ENCODE assay signal across 1 cellular context in the genomic region with DNA sequence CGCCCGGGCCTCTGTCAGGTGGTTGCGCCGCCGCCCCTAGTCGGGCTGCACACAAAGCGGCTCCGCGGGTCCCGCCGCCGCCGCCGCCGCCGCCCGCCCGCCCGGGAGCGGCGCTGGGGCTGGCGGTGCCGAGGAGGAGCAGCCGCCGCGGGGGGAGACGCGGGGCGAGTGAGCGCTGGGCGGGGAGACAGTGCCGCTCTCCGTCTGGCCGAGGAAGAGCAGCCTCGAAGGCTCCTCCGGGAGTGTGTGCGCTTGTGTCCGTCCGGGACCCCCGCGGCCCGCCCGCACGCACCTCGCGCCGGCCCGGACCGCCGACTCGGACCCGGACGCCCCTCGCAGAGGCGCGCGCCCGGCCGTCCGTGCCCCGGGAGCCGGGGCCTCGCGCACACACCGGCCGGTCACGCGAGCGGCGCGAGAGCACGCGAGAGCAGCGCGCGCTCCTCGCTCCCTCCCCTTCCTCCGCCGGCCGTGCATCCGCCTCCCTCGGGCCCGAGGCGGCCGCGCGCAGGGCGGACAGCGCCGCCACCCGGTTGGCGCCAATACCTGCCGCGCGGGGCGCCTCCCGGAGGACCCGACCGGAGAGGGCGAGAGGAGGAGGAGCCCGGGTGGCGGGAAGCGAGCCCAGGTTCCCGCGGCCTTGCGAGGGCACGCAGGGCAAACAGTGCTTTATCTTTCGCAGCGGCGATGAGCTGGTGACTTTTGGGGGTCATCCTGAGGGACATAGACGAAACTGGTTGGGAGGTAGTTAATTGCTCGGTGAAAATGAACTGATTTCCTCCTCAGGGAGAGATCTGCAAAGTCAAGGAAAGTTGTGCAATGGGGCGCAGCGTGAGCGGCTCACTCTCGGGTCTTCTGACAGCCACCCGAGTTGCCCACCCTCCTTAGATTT.
TF ChIP-seq lines count a peak whose summit lies in the region.

A gene with protein sequence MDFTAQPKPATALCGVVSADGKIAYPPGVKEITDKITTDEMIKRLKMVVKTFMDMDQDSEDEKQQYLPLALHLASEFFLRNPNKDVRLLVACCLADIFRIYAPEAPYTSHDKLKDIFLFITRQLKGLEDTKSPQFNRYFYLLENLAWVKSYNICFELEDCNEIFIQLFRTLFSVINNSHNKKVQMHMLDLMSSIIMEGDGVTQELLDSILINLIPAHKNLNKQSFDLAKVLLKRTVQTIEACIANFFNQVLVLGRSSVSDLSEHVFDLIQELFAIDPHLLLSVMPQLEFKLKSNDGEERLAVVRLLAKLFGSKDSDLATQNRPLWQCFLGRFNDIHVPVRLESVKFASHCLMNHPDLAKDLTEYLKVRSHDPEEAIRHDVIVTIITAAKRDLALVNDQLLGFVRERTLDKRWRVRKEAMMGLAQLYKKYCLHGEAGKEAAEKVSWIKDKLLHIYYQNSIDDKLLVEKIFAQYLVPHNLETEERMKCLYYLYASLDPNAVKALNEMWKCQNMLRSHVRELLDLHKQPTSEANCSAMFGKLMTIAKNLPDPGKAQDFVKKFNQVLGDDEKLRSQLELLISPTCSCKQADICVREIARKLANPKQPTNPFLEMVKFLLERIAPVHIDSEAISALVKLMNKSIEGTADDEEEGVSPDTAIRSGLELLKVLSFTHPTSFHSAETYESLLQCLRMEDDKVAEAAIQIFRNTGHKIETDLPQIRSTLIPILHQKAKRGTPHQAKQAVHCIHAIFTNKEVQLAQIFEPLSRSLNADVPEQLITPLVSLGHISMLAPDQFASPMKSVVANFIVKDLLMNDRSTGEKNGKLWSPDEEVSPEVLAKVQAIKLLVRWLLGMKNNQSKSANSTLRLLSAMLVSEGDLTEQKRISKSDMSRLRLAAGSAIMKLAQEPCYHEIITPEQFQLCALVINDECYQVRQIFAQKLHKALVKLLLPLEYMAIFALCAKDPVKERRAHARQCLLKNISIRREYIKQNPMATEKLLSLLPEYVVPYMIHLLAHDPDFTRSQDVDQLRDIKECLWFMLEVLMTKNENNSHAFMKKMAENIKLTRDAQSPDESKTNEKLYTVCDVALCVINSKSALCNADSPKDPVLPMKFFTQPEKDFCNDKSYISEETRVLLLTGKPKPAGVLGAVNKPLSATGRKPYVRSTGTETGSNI (N-terminal part only) (minus strand): TSS at position 423 of the 889 bp plus-strand sequence. CDS start 1,334 bp downstream, outside the sequence.

TF ChIP-seq in K562, 482 proteins besides CTCF, POLR2A, EP300 and RAD21 (continued from another document):
- TF ChIP-seq, protein P1, sequence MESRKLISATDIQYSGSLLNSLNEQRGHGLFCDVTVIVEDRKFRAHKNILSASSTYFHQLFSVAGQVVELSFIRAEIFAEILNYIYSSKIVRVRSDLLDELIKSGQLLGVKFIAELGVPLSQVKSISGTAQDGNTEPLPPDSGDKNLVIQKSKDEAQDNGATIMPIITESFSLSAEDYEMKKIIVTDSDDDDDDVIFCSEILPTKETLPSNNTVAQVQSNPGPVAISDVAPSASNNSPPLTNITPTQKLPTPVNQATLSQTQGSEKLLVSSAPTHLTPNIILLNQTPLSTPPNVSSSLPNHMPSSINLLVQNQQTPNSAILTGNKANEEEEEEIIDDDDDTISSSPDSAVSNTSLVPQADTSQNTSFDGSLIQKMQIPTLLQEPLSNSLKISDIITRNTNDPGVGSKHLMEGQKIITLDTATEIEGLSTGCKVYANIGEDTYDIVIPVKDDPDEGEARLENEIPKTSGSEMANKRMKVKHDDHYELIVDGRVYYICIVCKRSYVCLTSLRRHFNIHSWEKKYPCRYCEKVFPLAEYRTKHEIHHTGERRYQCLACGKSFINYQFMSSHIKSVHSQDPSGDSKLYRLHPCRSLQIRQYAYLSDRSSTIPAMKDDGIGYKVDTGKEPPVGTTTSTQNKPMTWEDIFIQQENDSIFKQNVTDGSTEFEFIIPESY (CRISPR knock-in tag; IDR thresholded peaks at IDR 0.05) = peak; percentile 87
- TF ChIP-seq ZNF197 (CRISPR knock-in tag; IDR thresholded peaks at IDR 0.05; ENCODE audit: low read depth) (0 out of 2 replicates have a peak, but pooled peaks have one; percentile 55), SMARCE1 (IDR thresholded peaks at IDR 0.05) (peak; percentile 53), RNF2 (IDR thresholded peaks at IDR 0.05) (no peak), CBFA2T3 (IDR thresholded peaks at IDR 0.05) (0 out of 2 replicates have a peak, but pooled peaks have one; percentile 6), RFX1 (IDR thresholded peaks at IDR 0.05) (no peak), POLR2AphosphoS2 (IDR thresholded peaks at IDR 0.05; ENCODE audit: low read length) (no peak)
- TF ChIP-seq, protein P2, sequence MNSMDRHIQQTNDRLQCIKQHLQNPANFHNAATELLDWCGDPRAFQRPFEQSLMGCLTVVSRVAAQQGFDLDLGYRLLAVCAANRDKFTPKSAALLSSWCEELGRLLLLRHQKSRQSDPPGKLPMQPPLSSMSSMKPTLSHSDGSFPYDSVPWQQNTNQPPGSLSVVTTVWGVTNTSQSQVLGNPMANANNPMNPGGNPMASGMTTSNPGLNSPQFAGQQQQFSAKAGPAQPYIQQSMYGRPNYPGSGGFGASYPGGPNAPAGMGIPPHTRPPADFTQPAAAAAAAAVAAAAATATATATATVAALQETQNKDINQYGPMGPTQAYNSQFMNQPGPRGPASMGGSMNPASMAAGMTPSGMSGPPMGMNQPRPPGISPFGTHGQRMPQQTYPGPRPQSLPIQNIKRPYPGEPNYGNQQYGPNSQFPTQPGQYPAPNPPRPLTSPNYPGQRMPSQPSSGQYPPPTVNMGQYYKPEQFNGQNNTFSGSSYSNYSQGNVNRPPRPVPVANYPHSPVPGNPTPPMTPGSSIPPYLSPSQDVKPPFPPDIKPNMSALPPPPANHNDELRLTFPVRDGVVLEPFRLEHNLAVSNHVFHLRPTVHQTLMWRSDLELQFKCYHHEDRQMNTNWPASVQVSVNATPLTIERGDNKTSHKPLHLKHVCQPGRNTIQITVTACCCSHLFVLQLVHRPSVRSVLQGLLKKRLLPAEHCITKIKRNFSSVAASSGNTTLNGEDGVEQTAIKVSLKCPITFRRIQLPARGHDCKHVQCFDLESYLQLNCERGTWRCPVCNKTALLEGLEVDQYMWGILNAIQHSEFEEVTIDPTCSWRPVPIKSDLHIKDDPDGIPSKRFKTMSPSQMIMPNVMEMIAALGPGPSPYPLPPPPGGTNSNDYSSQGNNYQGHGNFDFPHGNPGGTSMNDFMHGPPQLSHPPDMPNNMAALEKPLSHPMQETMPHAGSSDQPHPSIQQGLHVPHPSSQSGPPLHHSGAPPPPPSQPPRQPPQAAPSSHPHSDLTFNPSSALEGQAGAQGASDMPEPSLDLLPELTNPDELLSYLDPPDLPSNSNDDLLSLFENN (IDR thresholded peaks at IDR 0.05; ENCODE audit: low read depth in 2 of 2, low read length in 2 of 2) = no peak
- TF ChIP-seq, protein P3, sequence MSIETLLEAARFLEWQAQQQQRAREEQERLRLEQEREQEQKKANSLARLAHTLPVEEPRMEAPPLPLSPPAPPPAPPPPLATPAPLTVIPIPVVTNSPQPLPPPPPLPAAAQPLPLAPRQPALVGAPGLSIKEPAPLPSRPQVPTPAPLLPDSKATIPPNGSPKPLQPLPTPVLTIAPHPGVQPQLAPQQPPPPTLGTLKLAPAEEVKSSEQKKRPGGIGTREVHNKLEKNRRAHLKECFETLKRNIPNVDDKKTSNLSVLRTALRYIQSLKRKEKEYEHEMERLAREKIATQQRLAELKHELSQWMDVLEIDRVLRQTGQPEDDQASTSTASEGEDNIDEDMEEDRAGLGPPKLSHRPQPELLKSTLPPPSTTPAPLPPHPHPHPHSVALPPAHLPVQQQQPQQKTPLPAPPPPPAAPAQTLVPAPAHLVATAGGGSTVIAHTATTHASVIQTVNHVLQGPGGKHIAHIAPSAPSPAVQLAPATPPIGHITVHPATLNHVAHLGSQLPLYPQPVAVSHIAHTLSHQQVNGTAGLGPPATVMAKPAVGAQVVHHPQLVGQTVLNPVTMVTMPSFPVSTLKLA (conservative IDR thresholded peaks at IDR 0.05) = peak; percentile 27 to 63; a peak in 2 of 4 replicates
TF ChIP-seq in K562: peak in this region for 170.
